Comparison of ENCODE assay signal across 1 cellular context in the genomic region with DNA sequence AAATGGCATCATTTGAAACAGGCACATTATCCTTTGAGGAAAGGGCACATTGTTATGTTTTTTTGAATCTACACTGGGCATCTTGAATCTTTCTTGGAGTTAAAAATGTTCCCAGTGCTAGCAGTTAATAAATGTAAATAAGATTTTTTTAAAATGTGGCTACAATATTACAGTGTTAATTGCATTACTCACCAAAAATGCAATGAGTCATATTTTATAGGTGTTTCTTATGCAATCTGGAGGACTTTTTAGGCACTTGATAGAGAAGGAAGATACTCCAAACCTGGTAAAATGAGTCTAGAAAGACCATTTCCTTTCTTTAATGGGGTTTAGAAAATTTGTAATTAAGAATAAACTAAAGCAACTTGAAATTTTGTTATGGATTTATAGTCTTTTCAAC.
TF ChIP-seq lines count a peak whose summit lies in the region.

No MANE protein-coding gene starts in this region.

TF ChIP-seq in SK-N-SH treated with all-trans-retinoic acid at 6 μM for 48 hours, 23 proteins besides CTCF, POLR2A, EP300 and RAD21 (continued from another document):
- TF ChIP-seq, protein P1, sequence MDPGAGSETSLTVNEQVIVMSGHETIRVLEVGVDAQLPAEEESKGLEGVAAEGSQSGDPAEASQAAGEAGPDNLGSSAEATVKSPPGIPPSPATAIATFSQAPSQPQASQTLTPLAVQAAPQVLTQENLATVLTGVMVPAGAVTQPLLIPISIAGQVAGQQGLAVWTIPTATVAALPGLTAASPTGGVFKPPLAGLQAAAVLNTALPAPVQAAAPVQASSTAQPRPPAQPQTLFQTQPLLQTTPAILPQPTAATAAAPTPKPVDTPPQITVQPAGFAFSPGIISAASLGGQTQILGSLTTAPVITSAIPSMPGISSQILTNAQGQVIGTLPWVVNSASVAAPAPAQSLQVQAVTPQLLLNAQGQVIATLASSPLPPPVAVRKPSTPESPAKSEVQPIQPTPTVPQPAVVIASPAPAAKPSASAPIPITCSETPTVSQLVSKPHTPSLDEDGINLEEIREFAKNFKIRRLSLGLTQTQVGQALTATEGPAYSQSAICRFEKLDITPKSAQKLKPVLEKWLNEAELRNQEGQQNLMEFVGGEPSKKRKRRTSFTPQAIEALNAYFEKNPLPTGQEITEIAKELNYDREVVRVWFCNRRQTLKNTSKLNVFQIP (CRISPR knock-in tag; IDR thresholded peaks at IDR 0.05; ENCODE audit: borderline replicate concordance, low read depth), result no peak
- TF ChIP-seq ZNF8 (CRISPR knock-in tag; IDR thresholded peaks at IDR 0.05) (no peak), ZNF565 (CRISPR knock-in tag; conservative IDR thresholded peaks at IDR 0.05; ENCODE audit: low read depth) (no peak), ARNTL (CRISPR knock-in tag; IDR thresholded peaks at IDR 0.05; ENCODE audit: borderline replicate concordance, low read depth) (no peak), ISL1 (CRISPR knock-in tag; IDR thresholded peaks at IDR 0.05) (no peak), ZC3H10 (CRISPR knock-in tag; IDR thresholded peaks at IDR 0.05) (no peak), ZFP3 (CRISPR knock-in tag; IDR thresholded peaks at IDR 0.05) (no peak)
